Comparison of ENCODE assay signal across 15 cellular contexts in genomic region chr20:57738053-57738452, GRCh38. TPM values are rescaled to one million over a fixed set of nuclear protein-coding genes. Genes with fewer than 3 reads are reported as not detected.
A peak's percentile ranks its signal among the peaks of the same experiment; 100 is the strongest.
DNase-seq lines count a peak whose midpoint lies in the region; ATAC-seq, FAIRE-seq and TF ChIP-seq lines count a peak whose summit lies in the region.
"Had no signal": no experiment of that assay in that cellular context is flagged by ENCODE, and none has a peak within 500 bp of the region (broad histone marks: within the 10 kb centered on the region; RNA-seq: fewer than 3 reads in every experiment).

No MANE protein-coding gene starts in this region.

- H3K4me3 ChIP-seq in A549 (no peak overlapping the region), smooth muscle cell (no peak overlapping the region), neural progenitor cell (no peak overlapping the region)

- H3K27me3 Mint-ChIP-seq in mesothelial cell of epicardium (ENCODE audit: low read depth) = peaks cover 5% of the 10 kb centered on the region
- peaks cover 4% of the 10 kb centered on the region for H3K27me3 Mint-ChIP-seq in neural progenitor cell (ENCODE audit: insufficient read depth, low read depth)
- H3K27me3 Mint-ChIP-seq in activated T-helper 2 cell treated with anti-CD3 and anti-CD28 coated beads, Interferon-gamma antibody, Interleukin-2, Interleukin-4, amounts not matched to agents 10 μg/mL and 5 μg/mL and 100 μg/mL, durations not matched to agents 14 hours and 24 hours and 36 hours (ENCODE audit: low read depth) = peaks cover 3% of the 10 kb centered on the region

- WGBS in A549 (ENCODE audit: missing lambda C conversion rate) = 54% methylated on average over 2 of the region's 2 CpGs
- WGBS in smooth muscle cell (ENCODE audit: low lambda C conversion rate) = 54% methylated on average over 2 of the region's 2 CpGs

- H3K36me3 Mint-ChIP-seq in mesothelial cell of epicardium (no peaks in the 10 kb centered on the region), neural progenitor cell (no peaks in the 10 kb centered on the region)
- no peaks in the 10 kb centered on the region for H3K36me3 Mint-ChIP-seq in activated T-helper 2 cell treated with anti-CD3 and anti-CD28 coated beads, Interferon-gamma antibody, Interleukin-2, Interleukin-4, amounts not matched to agents 10 μg/mL and 5 μg/mL and 100 μg/mL, durations not matched to agents 14 hours and 24 hours and 36 hours (ENCODE audit: low read depth)

- intact Hi-C loops in activated T-helper 2 cell treated with anti-CD3 and anti-CD28 coated beads, Interferon-gamma antibody, Interleukin-2, Interleukin-4, amounts not matched to agents 10 μg/mL and 5 μg/mL and 100 μg/mL, durations not matched to agents 14 hours and 24 hours and 36 hours (cut with micrococcal nuclease) = no loop called here

- H3K9me3 ChIP-seq in A549 = no peaks in the 10 kb centered on the region
- no peaks in the 10 kb centered on the region for H3K9me3 ChIP-seq in smooth muscle cell (replicated peaks; ENCODE audit: low read depth)
- no peaks in the 10 kb centered on the region for H3K9me3 ChIP-seq in neural progenitor cell (ENCODE audit: low read depth)
- H3K9me3 ChIP-seq: BE2C had no signal

- H3K36me3 ChIP-seq in smooth muscle cell (ENCODE audit: low read depth) (no peaks in the 10 kb centered on the region), neural progenitor cell (no peaks in the 10 kb centered on the region)
- H3K36me3 ChIP-seq: BE2C had no signal

- H3F3A ChIP-seq in smooth muscle cell (ENCODE audit: low read depth) = no peaks in the 10 kb centered on the region
- no peaks in the 10 kb centered on the region for H3F3A ChIP-seq in neural progenitor cell (ENCODE audit: low read depth)

- POLR2A ChIA-PET in A549 (lab: Yijun Ruan, JAX) = interaction anchor here (0.6 to 1.4 kb wide), 4 partner anchors 10 to 240 kb away, joined by 5 to 9 read pairs (median 7); partner anchors contain the start of gene PMEPA1

- TF ChIP-seq EP300 in A549 (IDR thresholded peaks at IDR 0.05) = no peak

- no peak for TF ChIP-seq POLR2A in A549 (IDR thresholded peaks at IDR 0.05; ENCODE audit: low read length)

- H3K9ac ChIP-seq in smooth muscle cell (ENCODE audit: low read depth) (no peak overlapping the region), neural progenitor cell (no peak overlapping the region)

- peak overlapping the region; percentile 21 for H3K4me2 ChIP-seq in A549
- H3K4me2 ChIP-seq in smooth muscle cell = peak overlapping the region; percentile 7
- H3K4me2 ChIP-seq in neural progenitor cell = no peak overlapping the region

- TF ChIP-seq CTCF in A549 (IDR thresholded peaks at IDR 0.05) = no peak
- TF ChIP-seq CTCF in VCaP (conservative IDR thresholded peaks at IDR 0.05) = no peak
- TF ChIP-seq CTCF in mesothelial cell of epicardium (IDR thresholded peaks at IDR 0.05; ENCODE audit: unreplicated experiment) = no peak
- TF ChIP-seq CTCF in smooth muscle cell (IDR thresholded peaks at IDR 0.05; ENCODE audit: borderline replicate concordance, insufficient read depth, poor library complexity, severe bottlenecking) = no peak
- no peak for TF ChIP-seq CTCF in neural progenitor cell (IDR thresholded peaks at IDR 0.05)

- FAIRE-seq in A549 (lab: Jason Lieb, UNC) = peak; percentile 56

- peaks cover 9% of the 10 kb centered on the region for H3K4me1 Mint-ChIP-seq in mesothelial cell of epicardium
- H3K4me1 Mint-ChIP-seq in neural progenitor cell = no peaks in the 10 kb centered on the region
- H3K4me1 Mint-ChIP-seq in activated T-helper 2 cell treated with anti-CD3 and anti-CD28 coated beads, Interferon-gamma antibody, Interleukin-2, Interleukin-4, amounts not matched to agents 10 μg/mL and 5 μg/mL and 100 μg/mL, durations not matched to agents 14 hours and 24 hours and 36 hours (ENCODE audit: low read depth) = no peaks in the 10 kb centered on the region

- H2AFZ ChIP-seq in smooth muscle cell (ENCODE audit: low read depth) (no peak overlapping the region), neural progenitor cell (replicated peaks) (no peak overlapping the region)

- H3K4me3 Mint-ChIP-seq in mesothelial cell of epicardium = no peak overlapping the region
- no peak overlapping the region for H3K4me3 Mint-ChIP-seq in neural progenitor cell
- H3K4me3 Mint-ChIP-seq in activated T-helper 2 cell treated with anti-CD3 and anti-CD28 coated beads, Interferon-gamma antibody, Interleukin-2, Interleukin-4, amounts not matched to agents 10 μg/mL and 5 μg/mL and 100 μg/mL, durations not matched to agents 14 hours and 24 hours and 36 hours (ENCODE audit: low read depth) = no peak overlapping the region
- H3K4me3 Mint-ChIP-seq: CD4-positive, alpha-beta T cell; HFFc6 had no signal

- H3K4me1 ChIP-seq in A549 (peaks cover 34% of the 10 kb centered on the region), smooth muscle cell (ENCODE audit: low read depth) (no peaks in the 10 kb centered on the region), neural progenitor cell (no peaks in the 10 kb centered on the region)

- peak overlapping the region; percentile 64 for H3K27ac Mint-ChIP-seq in mesothelial cell of epicardium
- H3K27ac Mint-ChIP-seq in neural progenitor cell = no peak overlapping the region
- H3K27ac Mint-ChIP-seq in activated T-helper 2 cell treated with anti-CD3 and anti-CD28 coated beads, Interferon-gamma antibody, Interleukin-2, Interleukin-4, amounts not matched to agents 10 μg/mL and 5 μg/mL and 100 μg/mL, durations not matched to agents 14 hours and 24 hours and 36 hours = no peak overlapping the region
- H3K27ac Mint-ChIP-seq: CD4-positive, alpha-beta T cell; HFFc6 had no signal

- H3K79me2 ChIP-seq in smooth muscle cell (ENCODE audit: low read depth) (no peaks in the 10 kb centered on the region), neural progenitor cell (ENCODE audit: low read depth) (no peaks in the 10 kb centered on the region)

- no peak for DNase-seq in A549 (ENCODE audit: low read depth in 1 of 2, low spot score in 1 of 2)
- no peak for DNase-seq in mesothelial cell of epicardium (ENCODE audit: low spot score in 2 of 2, unreplicated experiment in 2 of 2)
- no peak for DNase-seq in smooth muscle cell (lab: John Stamatoyannopoulos, UW; ENCODE audit: unreplicated experiment)
- DNase-seq in neural progenitor cell (ENCODE audit: low spot score) = no peak
- no peak for DNase-seq in COLO829 (ENCODE audit: low spot score)
- no peak for DNase-seq in activated T-helper 2 cell treated with anti-CD3 and anti-CD28 coated beads, Interferon-gamma antibody, Interleukin-2, Interleukin-4, amounts not matched to agents 10 μg/mL and 5 μg/mL and 100 μg/mL, durations not matched to agents 14 hours and 24 hours and 36 hours (ENCODE audit: low spot score)
- DNase-seq: ACHN; BE2C; C1 segment of cervical spinal cord; CD4-positive, alpha-beta T cell; DMS79 treated with DMSO at 0.1 percent for 48 hours; GF-D8; GOT3; HFFc6 had no signal

- H3K27me3 ChIP-seq in smooth muscle cell (ENCODE audit: low read depth) = no peaks in the 10 kb centered on the region
- no peaks in the 10 kb centered on the region for H3K27me3 ChIP-seq in neural progenitor cell
- H3K27me3 ChIP-seq: BE2C had no signal

- no peak for TF ChIP-seq RAD21 in A549 (conservative IDR thresholded peaks at IDR 0.05 in 1 of 2, IDR thresholded peaks at IDR 0.05 in 1 of 2)

- H3K27ac ChIP-seq in A549 = peak overlapping the region; percentile 50 to 70; a peak in 5 of 6 replicates
- peak overlapping the region; percentile 67 for H3K27ac ChIP-seq in VCaP
- no peak overlapping the region for H3K27ac ChIP-seq in smooth muscle cell (ENCODE audit: low read depth)
- H3K27ac ChIP-seq in neural progenitor cell = no peak overlapping the region

- H4K20me1 ChIP-seq in smooth muscle cell (ENCODE audit: low read depth) (no peaks in the 10 kb centered on the region), neural progenitor cell (ENCODE audit: low read depth) (no peaks in the 10 kb centered on the region)

- H3K9me3 Mint-ChIP-seq in mesothelial cell of epicardium (no peaks in the 10 kb centered on the region), neural progenitor cell (no peaks in the 10 kb centered on the region)
- no peaks in the 10 kb centered on the region for H3K9me3 Mint-ChIP-seq in activated T-helper 2 cell treated with anti-CD3 and anti-CD28 coated beads, Interferon-gamma antibody, Interleukin-2, Interleukin-4, amounts not matched to agents 10 μg/mL and 5 μg/mL and 100 μg/mL, durations not matched to agents 14 hours and 24 hours and 36 hours
- H3K9me3 Mint-ChIP-seq: CD4-positive, alpha-beta T cell; HFFc6 had no signal

- CTCF ChIA-PET in A549 (lab: Yijun Ruan, JAX) = interaction anchor here (1.3 to 3.7 kb wide), 2 partner anchors 19 to 42 kb away, joined by 3 to 17 read pairs; no protein-coding TSS in a partner anchor

- ATAC-seq in A549 = no peak; a peak in 1 of 6 replicates

TF ChIP-seq in A549, 52 proteins besides CTCF, POLR2A, EP300 and RAD21 (continues in another document):
- TF ChIP-seq KDM5A (IDR thresholded peaks at IDR 0.05) = no peak
- TF ChIP-seq RNF2 (IDR thresholded peaks at IDR 0.05; ENCODE audit: borderline replicate concordance, low read depth) = no peak
- no peak for TF ChIP-seq ZNF302 (CRISPR knock-in tag; IDR thresholded peaks at IDR 0.05)
- no peak for TF ChIP-seq FOSB (CRISPR knock-in tag; IDR thresholded peaks at IDR 0.05)
- no peak for TF ChIP-seq HOXA7 (CRISPR knock-in tag; IDR thresholded peaks at IDR 0.05)
- no peak for TF ChIP-seq SMC3 (IDR thresholded peaks at IDR 0.05)
- no peak for TF ChIP-seq HEYL (CRISPR knock-in tag; IDR thresholded peaks at IDR 0.05)
- no peak for TF ChIP-seq HES2 (IDR thresholded peaks at IDR 0.05)
- TF ChIP-seq FOSL2 (IDR thresholded peaks at IDR 0.05) = no peak
- TF ChIP-seq FOSL2 (CRISPR knock-in tag; IDR thresholded peaks at IDR 0.05) = no peak

RNA-seq across cellular contexts. Expression of gene PMEPA1, which starts 28.2 kb away (rescaled TPM):
- polyA plus RNA-seq in A549 (2011; rRNA removed) (131 and 150 TPM in 2 replicates), A549 (2017; fragmentation: RNase III; extraction: RNeasy Plus Mini Kit Qiagen cat#74134 plus additional on column Dnase treatment) (114 to 152 TPM (median 147 TPM) in 3 replicates), smooth muscle cell (81.9 and 143 TPM in 2 replicates)
- 145 and 229 TPM in 2 replicates for polyA plus RNA-seq in A549 (2012; cell fraction: cytosol; rRNA removed)
- polyA plus RNA-seq in A549 (2012; cell fraction: nucleus; rRNA removed) = 263 and 339 TPM in 2 replicates
- polyA minus RNA-seq in A549 (2011; rRNA and poly(A)+ RNA removed) = 151 and 188 TPM in 2 replicates
- total RNA-seq in mesothelial cell of epicardium (39.7 to 40.7 TPM (median 39.9 TPM) in 3 replicates), smooth muscle cell (26.6 and 37.2 TPM in 2 replicates), neural progenitor cell (ENCODE audit: low replicate concordance) (0.03 and 1.7 TPM in 2 replicates)
- 0.99 and 1.1 TPM in 2 replicates for total RNA-seq in activated T-helper 2 cell treated with anti-CD3 and anti-CD28 coated beads, Interferon-gamma antibody, Interleukin-2, Interleukin-4, amounts not matched to agents 10 μg/mL and 5 μg/mL and 100 μg/mL, durations not matched to agents 14 hours and 24 hours and 36 hours

Comparison
In these comparisons a context has a peak if more than half of its experiments do, and no peak if none do; other contexts are left out.
1. H3K27ac ChIP-seq: peak in A549 (2 of 2) and VCaP (single experiment); none in smooth muscle cell (single experiment) and neural progenitor cell (single experiment).
2. RNA of gene PMEPA1, which starts 28.2 kb away (total RNA-seq): 39.7 to 40.7 TPM in mesothelial cell of epicardium and 26.6 to 37.2 TPM in smooth muscle cell; 0.03 to 1.7 TPM in neural progenitor cell and 0.99 to 1.1 TPM in activated T-helper 2 cell treated with anti-CD3 and anti-CD28 coated beads, Interferon-gamma antibody, Interleukin-2, Interleukin-4, amounts not matched to agents 10 μg/mL and 5 μg/mL and 100 μg/mL, durations not matched to agents 14 hours and 24 hours and 36 hours; every median in the first group is over 10 times any median in the second.